In genomic region chr16:78895661-78896060, GRCh38 we compare ENCODE assay signal across 24 cellular contexts.
DNase-seq lines count a peak whose midpoint lies in the region; ATAC-seq and FAIRE-seq lines count a peak whose summit lies in the region.
"Had no signal": no experiment of that assay in that cellular context is flagged by ENCODE, and none has a peak within 500 bp of the region (broad histone marks: within the 10 kb centered on the region; RNA-seq: fewer than 3 reads in every experiment).

No MANE protein-coding gene starts in this region.

- DNase-seq in activated T-cell treated with anti-CD3 and anti-CD28 coated beads, Interleukin-2, amount 50 U/mL, for 24 hours, result no peak
- no peak for DNase-seq in activated T-cell treated with anti-CD3 and anti-CD28 coated beads for 4 hours
- DNase-seq in GM19239 (ENCODE audit: insufficient read length, low spot score), result no peak
- no peak for DNase-seq in activated T-helper 2 cell treated with anti-CD3 and anti-CD28 coated beads, Interferon-gamma antibody, Interleukin-2, Interleukin-4, amounts not matched to agents 10 μg/mL and 5 μg/mL and 100 μg/mL, durations not matched to agents 14 hours and 24 hours and 36 hours (ENCODE audit: low spot score)
- peak; percentile 58 for DNase-seq in pulmonary artery endothelial cell (ENCODE audit: low read depth, low spot score)
- no peak for DNase-seq in stimulated activated naive B cell treated with anti-CD40 and anti-IgM and Interleukin-4, amounts not matched to agents 10 μg/mL and 1 μg/mL and 100 μg/mL, for 72 hours
- DNase-seq in NOMO-1 (lab: John Stamatoyannopoulos, UW; ENCODE audit: unreplicated experiment in 2 of 2), result no peak
- DNase-seq in amygdala (lab: John Stamatoyannopoulos, UW), result no peak
- DNase-seq: activated CD8-positive, alpha-beta memory T cell treated with anti-CD3 and anti-CD28 coated beads, Interleukin-2, amount 50 U/mL, for 4 hours; activated naive CD8-positive, alpha-beta T cell treated with anti-CD3 and anti-CD28 coated beads, Interleukin-2, amount 10 ng/mL, durations not matched to agents 7 days and 5 days; BE2C; brain microvascular endothelial cell; cortex of kidney; glutamatergic neuron; MV-4-11; NCI-H1694; NCI-H2171; NCI-H524 treated with DMSO at 0.1 percent for 48 hours; nucleus accumbens; SK-N-SH; stimulated activated naive CD8-positive, alpha-beta T cell treated with anti-CD3 and anti-CD28 coated beads, Interleukin-15, amount 100 ng/mL, for 72 hours; T1000; transverse colon had no signal

- no peaks in the 10 kb centered on the region for H3K27me3 Mint-ChIP-seq in activated T-cell treated with anti-CD3 and anti-CD28 coated beads, Interleukin-2, amount 50 U/mL, for 24 hours
- H3K27me3 Mint-ChIP-seq in activated T-helper 2 cell treated with anti-CD3 and anti-CD28 coated beads, Interferon-gamma antibody, Interleukin-2, Interleukin-4, amounts not matched to agents 10 μg/mL and 5 μg/mL and 100 μg/mL, durations not matched to agents 14 hours and 24 hours and 36 hours (ENCODE audit: low read depth), result no peaks in the 10 kb centered on the region
- no peaks in the 10 kb centered on the region for H3K27me3 Mint-ChIP-seq in stimulated activated naive B cell treated with anti-CD40 and anti-IgM and Interleukin-4, amounts not matched to agents 10 μg/mL and 1 μg/mL and 100 μg/mL, for 72 hours
- H3K27me3 Mint-ChIP-seq: activated naive CD8-positive, alpha-beta T cell treated with anti-CD3 and anti-CD28 coated beads, Interleukin-2, amount 10 ng/mL, durations not matched to agents 7 days and 5 days; stimulated activated naive CD8-positive, alpha-beta T cell treated with anti-CD3 and anti-CD28 coated beads, Interleukin-15, amount 100 ng/mL, for 72 hours had no signal

- H3K4me3 Mint-ChIP-seq in activated T-cell treated with anti-CD3 and anti-CD28 coated beads, Interleukin-2, amount 50 U/mL, for 24 hours, result no peak overlapping the region
- no peak overlapping the region for H3K4me3 Mint-ChIP-seq in activated T-helper 2 cell treated with anti-CD3 and anti-CD28 coated beads, Interferon-gamma antibody, Interleukin-2, Interleukin-4, amounts not matched to agents 10 μg/mL and 5 μg/mL and 100 μg/mL, durations not matched to agents 14 hours and 24 hours and 36 hours (ENCODE audit: low read depth)
- H3K4me3 Mint-ChIP-seq in stimulated activated naive B cell treated with anti-CD40 and anti-IgM and Interleukin-4, amounts not matched to agents 10 μg/mL and 1 μg/mL and 100 μg/mL, for 72 hours, result no peak overlapping the region
- H3K4me3 Mint-ChIP-seq: activated naive CD8-positive, alpha-beta T cell treated with anti-CD3 and anti-CD28 coated beads, Interleukin-2, amount 10 ng/mL, durations not matched to agents 7 days and 5 days; stimulated activated naive CD8-positive, alpha-beta T cell treated with anti-CD3 and anti-CD28 coated beads, Interleukin-15, amount 100 ng/mL, for 72 hours had no signal

- peaks cover 82% of the 10 kb centered on the region for H3K4me1 Mint-ChIP-seq in activated T-cell treated with anti-CD3 and anti-CD28 coated beads, Interleukin-2, amount 50 U/mL, for 24 hours (ENCODE audit: low read depth)
- peaks cover 32% of the 10 kb centered on the region for H3K4me1 Mint-ChIP-seq in activated T-helper 2 cell treated with anti-CD3 and anti-CD28 coated beads, Interferon-gamma antibody, Interleukin-2, Interleukin-4, amounts not matched to agents 10 μg/mL and 5 μg/mL and 100 μg/mL, durations not matched to agents 14 hours and 24 hours and 36 hours (ENCODE audit: low read depth)
- peaks cover 12 to 32% of the 10 kb centered on the region in 2 donors for H3K4me1 Mint-ChIP-seq in stimulated activated naive B cell treated with anti-CD40 and anti-IgM and Interleukin-4, amounts not matched to agents 10 μg/mL and 1 μg/mL and 100 μg/mL, for 72 hours

- no peak for ATAC-seq in stimulated activated naive B cell treated with anti-CD40 and anti-IgM and Interleukin-4, amounts not matched to agents 10 μg/mL and 1 μg/mL and 100 μg/mL, for 72 hours (replicated peaks)
- ATAC-seq: A549; stimulated activated naive CD8-positive, alpha-beta T cell treated with anti-CD3 and anti-CD28 coated beads, Interleukin-15, amount 100 ng/mL, for 72 hours had no signal

- FAIRE-seq in GM19239 (lab: Jason Lieb, UNC), result peak; percentile 26
- FAIRE-seq: A549 had no signal

- peaks cover 3% of the 10 kb centered on the region for H3K36me3 Mint-ChIP-seq in activated T-cell treated with anti-CD3 and anti-CD28 coated beads, Interleukin-2, amount 50 U/mL, for 24 hours (ENCODE audit: low read depth)
- H3K36me3 Mint-ChIP-seq in activated T-helper 2 cell treated with anti-CD3 and anti-CD28 coated beads, Interferon-gamma antibody, Interleukin-2, Interleukin-4, amounts not matched to agents 10 μg/mL and 5 μg/mL and 100 μg/mL, durations not matched to agents 14 hours and 24 hours and 36 hours (ENCODE audit: low read depth), result no peaks in the 10 kb centered on the region
- H3K36me3 Mint-ChIP-seq in stimulated activated naive B cell treated with anti-CD40 and anti-IgM and Interleukin-4, amounts not matched to agents 10 μg/mL and 1 μg/mL and 100 μg/mL, for 72 hours, result peaks cover 3% of the 10 kb centered on the region in 2 donors
- H3K36me3 Mint-ChIP-seq: activated naive CD8-positive, alpha-beta T cell treated with anti-CD3 and anti-CD28 coated beads, Interleukin-2, amount 10 ng/mL, durations not matched to agents 7 days and 5 days had no signal

- H3K9me3 Mint-ChIP-seq in activated T-cell treated with anti-CD3 and anti-CD28 coated beads, Interleukin-2, amount 50 U/mL, for 24 hours, result peaks cover 2% of the 10 kb centered on the region
- no peaks in the 10 kb centered on the region for H3K9me3 Mint-ChIP-seq in activated T-helper 2 cell treated with anti-CD3 and anti-CD28 coated beads, Interferon-gamma antibody, Interleukin-2, Interleukin-4, amounts not matched to agents 10 μg/mL and 5 μg/mL and 100 μg/mL, durations not matched to agents 14 hours and 24 hours and 36 hours
- H3K9me3 Mint-ChIP-seq in stimulated activated naive B cell treated with anti-CD40 and anti-IgM and Interleukin-4, amounts not matched to agents 10 μg/mL and 1 μg/mL and 100 μg/mL, for 72 hours, result peaks cover 0 to 2% of the 10 kb centered on the region in 2 donors

- intact Hi-C loops in activated T-helper 2 cell treated with anti-CD3 and anti-CD28 coated beads, Interferon-gamma antibody, Interleukin-2, Interleukin-4, amounts not matched to agents 10 μg/mL and 5 μg/mL and 100 μg/mL, durations not matched to agents 14 hours and 24 hours and 36 hours (cut with micrococcal nuclease), result loop anchor here (1.0 to 10.0 kb wide), 4 partner anchors 117 to 422 kb away; no protein-coding TSS in a partner anchor

- peak overlapping the region; percentile 95 for H3K27ac Mint-ChIP-seq in activated T-cell treated with anti-CD3 and anti-CD28 coated beads, Interleukin-2, amount 50 U/mL, for 24 hours
- peak overlapping the region; percentile 88 for H3K27ac Mint-ChIP-seq in activated T-helper 2 cell treated with anti-CD3 and anti-CD28 coated beads, Interferon-gamma antibody, Interleukin-2, Interleukin-4, amounts not matched to agents 10 μg/mL and 5 μg/mL and 100 μg/mL, durations not matched to agents 14 hours and 24 hours and 36 hours
- H3K27ac Mint-ChIP-seq in stimulated activated naive B cell treated with anti-CD40 and anti-IgM and Interleukin-4, amounts not matched to agents 10 μg/mL and 1 μg/mL and 100 μg/mL, for 72 hours, result no peak overlapping the region
- H3K27ac Mint-ChIP-seq: activated naive CD8-positive, alpha-beta T cell treated with anti-CD3 and anti-CD28 coated beads, Interleukin-2, amount 10 ng/mL, durations not matched to agents 7 days and 5 days had no signal
